In the genomic region with DNA sequence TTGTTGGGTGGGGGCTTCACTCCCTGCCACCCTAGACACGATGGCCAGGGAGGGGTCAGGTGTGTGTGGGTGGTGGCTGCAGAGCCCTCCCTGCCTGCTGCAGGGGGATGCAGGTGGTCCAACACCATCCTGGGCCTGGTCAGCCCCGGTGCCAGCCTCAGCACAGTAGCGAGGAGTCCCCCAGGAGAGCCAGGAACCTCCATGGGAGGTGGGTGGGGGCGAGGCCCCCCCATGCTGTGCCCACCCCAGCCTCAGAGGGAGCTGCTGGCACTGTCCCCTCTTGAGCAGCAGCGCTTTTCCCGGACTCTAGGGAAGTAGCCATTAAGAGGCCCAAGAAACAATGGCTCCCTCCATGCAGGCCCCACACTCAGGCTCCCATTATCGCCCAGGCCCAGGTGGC, we compare ENCODE assay signal across 4 cellular contexts. TPM values are rescaled to one million over a fixed set of nuclear protein-coding genes. Genes with fewer than 3 reads are reported as not detected.
"Had no signal": no experiment of that assay in that cellular context is flagged by ENCODE, and none has a peak within 500 bp of the region (broad histone marks: within the 10 kb centered on the region; RNA-seq: fewer than 3 reads in every experiment).

No MANE protein-coding gene starts in this region.

RNA-seq across cellular contexts. Expression of gene TEKT4, which starts 7.3 kb away (rescaled TPM):
- total RNA-seq: LHCN-M2, M059J, MCF 10A, NCI-H460 had no signal
